ENCODE assay signal across 28 cellular contexts in genomic region chr20:38208088-38208487, GRCh38. TPM values are rescaled to one million over a fixed set of nuclear protein-coding genes. Genes with fewer than 3 reads are reported as not detected.
A peak's percentile ranks its signal among the peaks of the same experiment; 100 is the strongest.
DNase-seq lines count a peak whose midpoint lies in the region; ATAC-seq and TF ChIP-seq lines count a peak whose summit lies in the region.
"Had no signal": no experiment of that assay in that cellular context is flagged by ENCODE, and none has a peak within 500 bp of the region (broad histone marks: within the 10 kb centered on the region; RNA-seq: fewer than 3 reads in every experiment).

No MANE protein-coding gene starts in this region.

- TF ChIP-seq EP300 in SK-N-SH (IDR thresholded peaks at IDR 0.05; ENCODE audit: borderline replicate concordance in 1 of 2, low read depth in 1 of 2, low read length in 1 of 2): no peak

- no peak overlapping the region for H3K4me3 ChIP-seq in SK-N-SH (ENCODE audit: low read depth in 2 of 2, low read length in 1 of 2)
- H3K4me3 ChIP-seq in right cardiac atrium (ENCODE audit: low read length): no peak overlapping the region
- H3K4me3 ChIP-seq in heart right ventricle: no peak overlapping the region
- no peak overlapping the region for H3K4me3 ChIP-seq in epithelial cell of esophagus (ENCODE audit: low read length)
- no peak overlapping the region for H3K4me3 ChIP-seq in upper lobe of right lung
- H3K4me3 ChIP-seq: SJCRH30 had no signal

- no peak overlapping the region for H3K4me2 ChIP-seq in SK-N-SH

- no peaks in the 10 kb centered on the region for H3K79me2 ChIP-seq in SK-N-SH (ENCODE audit: insufficient read depth)

- H3K27ac ChIP-seq in SK-N-SH (ENCODE audit: low read depth in 2 of 2, low read length in 1 of 2) (no peak overlapping the region), right cardiac atrium (ENCODE audit: low read length) (peak overlapping the region; percentile 87), heart right ventricle (peak overlapping the region in 4 of 10 donors; percentile 1 to 68 (median 64)), upper lobe of right lung (no peak overlapping the region)
- H3K27ac ChIP-seq: 22Rv1, SJCRH30 had no signal

- H4K20me1 ChIP-seq in SK-N-SH (ENCODE audit: insufficient read depth): no peaks in the 10 kb centered on the region

- POLR2A ChIA-PET in SK-N-SH (lab: Yijun Ruan, JAX): no interaction called here

- H3K27me3 ChIP-seq in SK-N-SH (ENCODE audit: insufficient read depth) (no peaks in the 10 kb centered on the region), right cardiac atrium (ENCODE audit: control insufficient read depth, insufficient read depth) (no peaks in the 10 kb centered on the region), heart right ventricle (no peaks in the 10 kb centered on the region), upper lobe of right lung (no peaks in the 10 kb centered on the region)
- H3K27me3 ChIP-seq: BE2C had no signal

- peak; percentile 1 for DNase-seq in SK-N-SH
- no peak for DNase-seq in right cardiac atrium
- DNase-seq in heart right ventricle: no peak
- DNase-seq in epithelial cell of esophagus (ENCODE audit: low read depth): peak; percentile 53
- DNase-seq in upper lobe of right lung: peak; percentile 1
- DNase-seq in stimulated activated naive CD4-positive, alpha-beta T cell (lab: John Stamatoyannopoulos, UW): no peak
- DNase-seq: ACHN; BE2C; CD8-positive, alpha-beta memory T cell; DMS153; DND-41; HCEC 1CT; Karpas-422; NCI-H1092 treated with DMSO at 0.1 percent for 48 hours; NCI-H1436; NCI-H187; NCI-H2081 treated with DMSO at 0.1 percent for 48 hours; NCI-H2171; NCI-H226; NCI-H510A; NCI-H69; SJCRH30 had no signal

- CTCF ChIA-PET in SK-N-SH (lab: Yijun Ruan, JAX): interaction anchor here (0.7 to 9.4 kb wide), 7 partner anchors 8 to 150 kb away, joined by 3 to 95 read pairs (median 4); no protein-coding TSS in a partner anchor

- no peak overlapping the region for H2AFZ ChIP-seq in SK-N-SH (ENCODE audit: low read depth)

- no peaks in the 10 kb centered on the region for H3K9me2 ChIP-seq in SK-N-SH

- H3K36me3 ChIP-seq in SK-N-SH (replicated peaks in 1 of 2; ENCODE audit: control insufficient read depth in 1 of 2, insufficient read depth in 2 of 2, low read length in 1 of 2) (no peaks in the 10 kb centered on the region), heart right ventricle (no peaks in the 10 kb centered on the region), upper lobe of right lung (no peaks in the 10 kb centered on the region)
- H3K36me3 ChIP-seq: BE2C, SJCRH30 had no signal

- intact Hi-C loops in right cardiac atrium (cut with DNase I): no loop called here
- intact Hi-C loops in heart right ventricle (cut with DNase I): loop anchor here in 1 of 10 donors (5.0 kb wide), 1 partner anchor 36 kb away; no protein-coding TSS in a partner anchor
- intact Hi-C loops in upper lobe of right lung (cut with DNase I): no loop called here

- H3F3A ChIP-seq in SK-N-SH (replicated peaks; ENCODE audit: insufficient read depth): peaks cover 4% of the 10 kb centered on the region

- no peak for TF ChIP-seq RAD21 in SK-N-SH (IDR thresholded peaks at IDR 0.05; ENCODE audit: low read length)

- no peak for ATAC-seq in SK-N-SH treated with all-trans-retinoic acid at 6 μM for 48 hours
- ATAC-seq in right cardiac atrium: no peak
- ATAC-seq in heart right ventricle: no peak
- no peak for ATAC-seq in upper lobe of right lung
- no peak for ATAC-seq in HG03045 (IDR thresholded peaks at IDR 0.05; ENCODE audit: unreplicated experiment)
- ATAC-seq: Panc1 had no signal

- no peak overlapping the region for H3K9ac ChIP-seq in SK-N-SH

- TF ChIP-seq CTCF in SK-N-SH (IDR thresholded peaks at IDR 0.05) (no peak), heart right ventricle (IDR thresholded peaks at IDR 0.05) (no peak), epithelial cell of esophagus (IDR thresholded peaks at IDR 0.05; ENCODE audit: insufficient read depth, low read depth, low read length, missing control alignments) (no peak), upper lobe of right lung (IDR thresholded peaks at IDR 0.05) (no peak)

- WGBS in SK-N-SH (ENCODE audit: low lambda C conversion rate): 86% methylated on average over 1 of the region's 1 CpG
- WGBS in right cardiac atrium: 66% methylated on average over 1 of the region's 1 CpG
- WGBS in heart right ventricle, 2 donors: 68 to 78% methylated on average over 1 of the region's 1 CpG

- H3K4me1 ChIP-seq in SK-N-SH (ENCODE audit: control insufficient read depth in 1 of 2, insufficient read depth in 2 of 2, low read depth in 1 of 2, low read length in 1 of 2): peaks cover 5 to 22% of the 10 kb centered on the region in 2 experiments; a peak in 3 of 4 replicates
- H3K4me1 ChIP-seq in right cardiac atrium (ENCODE audit: control insufficient read depth, insufficient read depth, low read length): peaks cover 13% of the 10 kb centered on the region
- peaks cover 4 to 34% (median 12%) of the 10 kb centered on the region in 9 donors for H3K4me1 ChIP-seq in heart right ventricle
- no peaks in the 10 kb centered on the region for H3K4me1 ChIP-seq in upper lobe of right lung
- H3K4me1 ChIP-seq: BE2C had no signal

- H3K9me3 ChIP-seq in SK-N-SH (no peaks in the 10 kb centered on the region), right cardiac atrium (ENCODE audit: control insufficient read depth, low read length) (no peaks in the 10 kb centered on the region), heart right ventricle (peaks cover 0 to 6% (median 0%) of the 10 kb centered on the region in 11 donors), upper lobe of right lung (no peaks in the 10 kb centered on the region)
- H3K9me3 ChIP-seq: BE2C, SJCRH30 had no signal

TF ChIP-seq in SK-N-SH, 30 proteins besides CTCF, POLR2A, EP300 and RAD21 (continues in another document):
- TF ChIP-seq SIN3A (IDR thresholded peaks at IDR 0.05; ENCODE audit: borderline replicate concordance, low read depth, low read length) (no peak), NFIC (IDR thresholded peaks at IDR 0.05; ENCODE audit: borderline replicate concordance) (no peak), GATA2 (CRISPR knock-in tag; IDR thresholded peaks at IDR 0.05) (no peak), MAX (IDR thresholded peaks at IDR 0.05; ENCODE audit: low read depth) (no peak), RXRA (IDR thresholded peaks at IDR 0.05; ENCODE audit: borderline replicate concordance, low read depth) (no peak), FOXJ3 (CRISPR knock-in tag; IDR thresholded peaks at IDR 0.05) (no peak), JUND (IDR thresholded peaks at IDR 0.05) (no peak), PBX3 (IDR thresholded peaks at IDR 0.05) (no peak), SMC3 (IDR thresholded peaks at IDR 0.05; ENCODE audit: low read depth, low read length) (no peak), NRF1 (IDR thresholded peaks at IDR 0.05; ENCODE audit: low read depth, low read length) (no peak)

TF ChIP-seq in SK-N-SH treated with all-trans-retinoic acid at 6 μM for 48 hours, 23 proteins besides CTCF, POLR2A, EP300 and RAD21 (continues in another document):
- TF ChIP-seq ESRRG (CRISPR knock-in tag; IDR thresholded peaks at IDR 0.05) (no peak), PPARA (CRISPR knock-in tag; IDR thresholded peaks at IDR 0.05; ENCODE audit: borderline replicate concordance) (no peak), TSHZ2 (CRISPR knock-in tag; IDR thresholded peaks at IDR 0.05) (no peak)

RNA-seq across cellular contexts. Expression of gene TGM2, which starts 43.0 kb away (rescaled TPM):
- 548 and 676 TPM in 2 replicates for polyA plus RNA-seq in SK-N-SH (2012; rRNA removed)
- polyA plus RNA-seq in SK-N-SH (2012; cell fraction: cytosol; rRNA removed): 278 and 460 TPM in 2 replicates
- 675 and 717 TPM in 2 replicates for polyA plus RNA-seq in SK-N-SH (2012; cell fraction: nucleus; rRNA removed)
- total RNA-seq in right cardiac atrium: 1,000 to 10,000 TPM in 3 of 4 donors, 100 to 1,000 TPM in 1; 963 to 1,731 (median 1,257) TPM
- polyA plus RNA-seq in right cardiac atrium: 447 TPM
- 100 to 1,000 TPM; 279 to 993 (median 472) TPM for total RNA-seq in heart right ventricle
- 100 to 1,000 TPM; 146 to 475 TPM for polyA plus RNA-seq in heart right ventricle
- 562 TPM for total RNA-seq in upper lobe of right lung
- total RNA-seq: CD8-positive, alpha-beta memory T cell had no signal
- polyA plus RNA-seq: CD8-positive, alpha-beta memory T cell had no signal

RNA-seq across cellular contexts. Expression of gene KIAA1755, which starts 52.4 kb away (rescaled TPM):
- 0.44 and 0.54 TPM in 2 replicates for polyA plus RNA-seq in SK-N-SH (2012; rRNA removed)
- polyA plus RNA-seq in SK-N-SH (2012; cell fraction: cytosol; rRNA removed): 0.26 and 0.41 TPM in 2 replicates
- polyA plus RNA-seq in SK-N-SH (2012; cell fraction: nucleus; rRNA removed): 1.5 TPM in 2 replicates
- 10 to 100 TPM; 13.6 to 18.7 (median 17.5) TPM for total RNA-seq in right cardiac atrium
- polyA plus RNA-seq in right cardiac atrium: 5.8 TPM
- total RNA-seq in heart right ventricle: 1 to 10 TPM; 2.7 to 7.7 (median 5.2) TPM
- 1 to 10 TPM; 2.9 to 6.2 TPM for polyA plus RNA-seq in heart right ventricle
- 2.3 TPM for total RNA-seq in upper lobe of right lung
- total RNA-seq: CD8-positive, alpha-beta memory T cell; H1 had no signal
- polyA plus RNA-seq: CD14-positive monocyte; CD8-positive, alpha-beta memory T cell had no signal

Comparison
In these comparisons a context has a peak if more than half of its experiments do, and no peak if none do; other contexts are left out.
1. DNase-seq: peak in SK-N-SH (single experiment), epithelial cell of esophagus (single experiment) and upper lobe of right lung (single experiment); none in right cardiac atrium (0 of 3), heart right ventricle (0 of 2) and stimulated activated naive CD4-positive, alpha-beta T cell (0 of 6).